In genomic region chr11:14907411-14908213, GRCh38 we compare ENCODE assay signal across 8 cellular contexts. TPM values are rescaled to one million over a fixed set of nuclear protein-coding genes. Genes with fewer than 3 reads are reported as not detected.
DNase-seq lines count a peak whose midpoint lies in the region; ATAC-seq lines count a peak whose summit lies in the region.

No MANE protein-coding gene starts in this region.

- DNase-seq in Ammon's horn (ENCODE audit: low spot score), result peak; percentile 77
- peak; percentile 43 for DNase-seq in NCI-H446 treated with DMSO at 0.1 percent for 48 hours (lab: John Stamatoyannopoulos, UW)
- DNase-seq in activated CD4-positive, alpha-beta T cell treated with anti-CD3 and anti-CD28 coated beads, Interleukin-2, amount 50 U/mL, for 4 hours, result peak; percentile 85 to 88
- peak; percentile 84 for DNase-seq in ecto neural progenitor cell (ENCODE audit: low spot score)
- DNase-seq in mucosa of gallbladder (ENCODE audit: low spot score), result peak; percentile 84
- DNase-seq in stimulated activated CD8-positive, alpha-beta memory T cell treated with anti-CD3 and anti-CD28 coated beads, Interleukin-7, amount 100 ng/mL, for 4 hours (ENCODE audit: low read depth in 2 of 2), result peak; percentile 69 to 72

- ATAC-seq in GM18907 (IDR thresholded peaks at IDR 0.05; ENCODE audit: unreplicated experiment) (peak; percentile 56), HG03108 (IDR thresholded peaks at IDR 0.05; ENCODE audit: unreplicated experiment) (peak; percentile 30)

RNA-seq across cellular contexts. Expression of gene CYP2R1, which starts 15.6 kb away (rescaled TPM):
- total RNA-seq in mucosa of gallbladder, result 9.6 TPM

Comparison
In these comparisons a context has a peak if more than half of its experiments do, and no peak if none do; other contexts are left out.
1. Peak in every context shown above with its lines: DNase-seq and ATAC-seq.